8 cellular contexts compared by ENCODE assay signal in genomic region chr5:141637266-141637692, GRCh38. TPM values are rescaled to one million over a fixed set of nuclear protein-coding genes. Genes with fewer than 3 reads are reported as not detected.
DNase-seq lines count a peak whose midpoint lies in the region; ATAC-seq, FAIRE-seq and TF ChIP-seq lines count a peak whose summit lies in the region.

No MANE protein-coding gene starts in this region.

- peak; percentile 20 for ATAC-seq in HG02610 (IDR thresholded peaks at IDR 0.05; ENCODE audit: unreplicated experiment)
- peak; percentile 55 for ATAC-seq in Panc1
- ATAC-seq in GM18870 (IDR thresholded peaks at IDR 0.05; ENCODE audit: unreplicated experiment) = no peak

- H3K9me3 Mint-ChIP-seq in activated naive CD4-positive, alpha-beta T cell treated with anti-CD3 and anti-CD28 coated beads, Interleukin-2, amount 10 ng/mL, durations not matched to agents 7 days and 5 days = no peaks in the 10 kb centered on the region

- H3K9ac ChIP-seq in skeletal muscle satellite cell (ENCODE audit: low read depth, low read length) = peak overlapping the region; percentile 89

- TF ChIP-seq CTCF in Panc1 (IDR thresholded peaks at IDR 0.05) = no peak
- no peak for TF ChIP-seq CTCF in right atrium auricular region (IDR thresholded peaks at IDR 0.05)

- in situ Hi-C loops in Panc1 (cut with HindIII; ENCODE audit: low pct_unique_long_range_greater_than_20kb, low sequenced_read_pairs) = no loop called here

- H3K4me2 ChIP-seq in skeletal muscle satellite cell (ENCODE audit: low read length) = peak overlapping the region; percentile 94

- H3K27me3 Mint-ChIP-seq in activated naive CD4-positive, alpha-beta T cell treated with anti-CD3 and anti-CD28 coated beads, Interleukin-2, amount 10 ng/mL, durations not matched to agents 7 days and 5 days = no peaks in the 10 kb centered on the region

- FAIRE-seq in GM12891 (lab: Jason Lieb, UNC) = peak; percentile 47

- no peak for TF ChIP-seq POLR2A in GM12891 (IDR thresholded peaks at IDR 0.05; ENCODE audit: low read depth, low read length)

- CTCF ChIA-PET in Panc1 (lab: Charles Lee) = interaction anchor here (0.6 to 1.3 kb wide), 4 partner anchors 18 to 45 kb away, joined by 3 to 6 read pairs (median 4); partner anchors contain the start of gene DIAPH1
- CTCF ChIA-PET in activated naive CD4-positive, alpha-beta T cell treated with anti-CD3 and anti-CD28 coated beads, Interleukin-2, amount 10 ng/mL, durations not matched to agents 7 days and 5 days (lab: Charles Lee) = interaction anchor here (0.7 to 5.8 kb wide), 9 partner anchors 10 to 207 kb away, joined by 3 to 46 read pairs (median 4); partner anchors contain the start of genes DIAPH1 and PCDHGA12

- intact Hi-C loops in Panc1 (cut with micrococcal nuclease; ENCODE audit: unreplicated experiment) = no loop called here

- H3K27me3 ChIP-seq in Panc1 (ENCODE audit: control insufficient read depth, insufficient read depth, low read length) = no peaks in the 10 kb centered on the region
- H3K27me3 ChIP-seq in right atrium auricular region = no peaks in the 10 kb centered on the region
- H3K27me3 ChIP-seq in skeletal muscle satellite cell (ENCODE audit: control insufficient read depth, insufficient read depth, low read length) = no peaks in the 10 kb centered on the region

- peaks cover 46% of the 10 kb centered on the region for H3K4me1 Mint-ChIP-seq in activated naive CD4-positive, alpha-beta T cell treated with anti-CD3 and anti-CD28 coated beads, Interleukin-2, amount 10 ng/mL, durations not matched to agents 7 days and 5 days

- H3K4me1 ChIP-seq in Panc1 (ENCODE audit: control insufficient read depth, insufficient read depth, low read length) (peaks cover 15% of the 10 kb centered on the region), right atrium auricular region (peaks cover 0 to 35% of the 10 kb centered on the region in 2 donors), skeletal muscle satellite cell (ENCODE audit: control insufficient read depth, insufficient read depth, low read length) (peaks cover 28% of the 10 kb centered on the region)

- H3K4me3 ChIP-seq in Panc1 (ENCODE audit: low read depth in 2 of 2, low read length in 2 of 2) (peak overlapping the region; percentile 84 to 89), right atrium auricular region (peak overlapping the region; percentile 75 to 79), skeletal muscle satellite cell (ENCODE audit: low read length) (peak overlapping the region; percentile 90)

- POLR2A ChIA-PET in Panc1 (lab: Charles Lee) = no interaction called here

- H3K4me3 Mint-ChIP-seq in activated naive CD4-positive, alpha-beta T cell treated with anti-CD3 and anti-CD28 coated beads, Interleukin-2, amount 10 ng/mL, durations not matched to agents 7 days and 5 days = peak overlapping the region; percentile 94

- DNase-seq in GM12891 (ENCODE audit: insufficient read length, low spot score) = peak; percentile 49
- DNase-seq in Panc1 (ENCODE audit: low read depth, low spot score) = no peak
- peak; percentile 72 for DNase-seq in activated naive CD4-positive, alpha-beta T cell treated with anti-CD3 and anti-CD28 coated beads, Interleukin-2, amount 10 ng/mL, durations not matched to agents 7 days and 5 days
- DNase-seq in right atrium auricular region (ENCODE audit: low spot score) = no peak
- DNase-seq in OCI-M2 (lab: John Stamatoyannopoulos, UW; ENCODE audit: unreplicated experiment) = no peak

- H3K27ac Mint-ChIP-seq in activated naive CD4-positive, alpha-beta T cell treated with anti-CD3 and anti-CD28 coated beads, Interleukin-2, amount 10 ng/mL, durations not matched to agents 7 days and 5 days = peak overlapping the region; percentile 88

- peaks cover 39% of the 10 kb centered on the region for H3K36me3 Mint-ChIP-seq in activated naive CD4-positive, alpha-beta T cell treated with anti-CD3 and anti-CD28 coated beads, Interleukin-2, amount 10 ng/mL, durations not matched to agents 7 days and 5 days

- no TSS peak for BruUV-seq in Panc1 (replicated peaks; lab: Mats Ljungman, UMichigan)

- H3K36me3 ChIP-seq in Panc1 (ENCODE audit: control insufficient read depth, insufficient read depth, low read length) (no peaks in the 10 kb centered on the region; the same call in none of the 2 replicates), right atrium auricular region (no peaks in the 10 kb centered on the region), skeletal muscle satellite cell (ENCODE audit: insufficient read depth, low read length) (peaks cover 18% of the 10 kb centered on the region)

- no peaks in the 10 kb centered on the region for H3K9me3 ChIP-seq in Panc1 (ENCODE audit: control insufficient read depth, insufficient read depth, low read depth, low read length)
- no peaks in the 10 kb centered on the region for H3K9me3 ChIP-seq in right atrium auricular region
- H3K9me3 ChIP-seq in skeletal muscle satellite cell (replicated peaks; ENCODE audit: low read length) = no peaks in the 10 kb centered on the region

- H3K27ac ChIP-seq in Panc1 (ENCODE audit: low read length) = peak overlapping the region; percentile 75
- peak overlapping the region; percentile 29 to 74 for H3K27ac ChIP-seq in right atrium auricular region

TF ChIP-seq in GM12891, 5 proteins besides CTCF, POLR2A, EP300 and RAD21:
- TF ChIP-seq SPI1 (IDR thresholded peaks at IDR 0.05; ENCODE audit: low read depth, low read length) = no peak
- no peak for TF ChIP-seq PAX5 (IDR thresholded peaks at IDR 0.05; ENCODE audit: insufficient read depth, low read length, severe bottlenecking)
- no peak for TF ChIP-seq POLR2AphosphoS5 (IDR thresholded peaks at IDR 0.05; ENCODE audit: low read depth, low read length)
- TF ChIP-seq POU2F2 (IDR thresholded peaks at IDR 0.05; ENCODE audit: low read depth, low read length) = no peak
- TF ChIP-seq TAF1 (IDR thresholded peaks at IDR 0.05; ENCODE audit: low read depth, low read length) = no peak

RNA-seq across cellular contexts. Expression of gene RELL2, which starts 0.5 kb away (rescaled TPM):
- 3.8 TPM for polyA plus RNA-seq in GM12891 (2012; ENCODE audit: low read depth, missing spikeins)
- total RNA-seq in Panc1 (2021; ENCODE audit: unreplicated experiment) (13.3 TPM), right atrium auricular region (1 to 10 TPM in 1 of 2 donors, under 1 TPM in 1; 0.41 to 1.3 TPM)
- 18.5 TPM for polyA plus RNA-seq in Panc1 (2012; ENCODE audit: insufficient read length)
- 5.7 and 6.8 TPM in 2 replicates for total RNA-seq in skeletal muscle satellite cell (2012; rRNA removed)

RNA-seq across cellular contexts. Expression of gene HDAC3, which starts 0.6 kb away (rescaled TPM):
- polyA plus RNA-seq in GM12891 (2012; ENCODE audit: low read depth, missing spikeins) = 69.9 TPM
- total RNA-seq in Panc1 (2021; ENCODE audit: unreplicated experiment) (75.5 TPM), right atrium auricular region (10 to 100 TPM; 21.0 to 22.2 TPM)
- polyA plus RNA-seq in Panc1 (2012; ENCODE audit: insufficient read length) = 69.6 TPM
- 35.7 and 49.6 TPM in 2 replicates for total RNA-seq in skeletal muscle satellite cell (2012; rRNA removed)

RNA-seq across cellular contexts. Expression of gene FCHSD1, which starts 13.9 kb away (rescaled TPM):
- 17.5 TPM for polyA plus RNA-seq in GM12891 (2012; ENCODE audit: low read depth, missing spikeins)
- total RNA-seq in Panc1 (2021; ENCODE audit: unreplicated experiment) (32.8 TPM), right atrium auricular region (1 to 10 TPM; 5.1 to 6.4 TPM)
- 30.6 TPM for polyA plus RNA-seq in Panc1 (2012; ENCODE audit: insufficient read length)
- total RNA-seq in skeletal muscle satellite cell (2012; rRNA removed) = 14.2 and 15.7 TPM in 2 replicates

RNA-seq across cellular contexts. Expression of gene DIAPH1, which starts 18.5 kb away (rescaled TPM):
- polyA plus RNA-seq in GM12891 (2012; ENCODE audit: low read depth, missing spikeins) = 71.9 TPM
- 155 TPM for total RNA-seq in Panc1 (2021; ENCODE audit: unreplicated experiment)
- polyA plus RNA-seq in Panc1 (2012; ENCODE audit: insufficient read length) = 70.5 TPM
- 10 to 100 TPM; 18.7 to 82.7 TPM for total RNA-seq in right atrium auricular region
- 22.9 and 25.9 TPM in 2 replicates for total RNA-seq in skeletal muscle satellite cell (2012; rRNA removed)

RNA-seq across cellular contexts. Expression of gene ARAP3, which starts 44.8 kb away (rescaled TPM):
- not detected for polyA plus RNA-seq in GM12891 (2012; ENCODE audit: low read depth, missing spikeins)
- total RNA-seq in Panc1 (2021; ENCODE audit: unreplicated experiment) = 2.5 TPM
- polyA plus RNA-seq in Panc1 (2012; ENCODE audit: insufficient read length) = 3.3 TPM
- total RNA-seq in right atrium auricular region = 10 to 100 TPM in 1 of 2 donors, 1 to 10 TPM in 1; 5.6 to 12.5 TPM
- total RNA-seq in skeletal muscle satellite cell (2012; rRNA removed) = 1.5 and 2.0 TPM in 2 replicates

Comparison
In these comparisons a context has a peak if more than half of its experiments do, and no peak if none do; other contexts are left out.
1. DNase-seq: peak in GM12891 (single experiment) and activated naive CD4-positive, alpha-beta T cell treated with anti-CD3 and anti-CD28 coated beads, Interleukin-2, amount 10 ng/mL, durations not matched to agents 7 days and 5 days (single experiment); none in Panc1 (single experiment), right atrium auricular region (single experiment) and OCI-M2 (single experiment).
2. Peak in every context shown above with its lines, with median percentiles within 50 percentile points of each other: H3K4me3 ChIP-seq.